23 cellular contexts compared by ENCODE assay signal in the genomic region with DNA sequence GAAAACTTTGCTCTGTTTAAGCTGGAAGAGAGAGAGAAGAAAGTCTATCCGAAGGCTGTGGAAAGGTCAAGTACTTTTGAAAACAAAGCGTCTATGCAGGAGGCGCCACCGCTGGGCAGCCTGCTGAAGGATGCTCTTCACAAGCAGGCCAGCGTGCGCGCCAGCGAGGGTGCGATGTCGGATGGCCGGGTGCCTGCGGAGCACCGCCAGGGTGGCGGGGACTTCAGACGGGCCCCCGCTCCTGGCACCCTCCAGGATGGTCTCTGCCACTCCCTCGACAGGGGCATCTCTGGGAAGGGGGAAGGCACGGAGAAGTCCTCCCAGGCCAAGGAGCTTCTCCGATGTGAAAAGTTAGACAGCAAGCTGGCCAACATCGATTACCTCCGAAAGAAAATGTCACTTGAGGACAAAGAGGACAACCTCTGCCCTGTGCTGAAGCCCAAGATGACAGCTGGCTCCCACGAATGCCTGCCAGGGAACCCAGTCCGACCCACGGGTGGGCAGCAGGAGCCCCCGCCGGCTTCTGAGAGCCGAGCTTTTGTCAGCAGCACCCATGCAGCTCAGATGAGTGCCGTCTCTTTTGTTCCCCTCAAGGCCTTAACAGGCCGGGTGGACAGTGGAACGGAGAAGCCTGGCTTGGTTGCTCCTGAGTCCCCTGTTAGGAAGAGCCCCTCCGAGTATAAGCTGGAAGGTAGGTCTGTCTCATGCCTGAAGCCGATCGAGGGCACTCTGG. TPM values are rescaled to one million over a fixed set of nuclear protein-coding genes. Genes with fewer than 3 reads are reported as not detected.
DNase-seq lines count a peak whose midpoint lies in the region; ATAC-seq, FAIRE-seq and TF ChIP-seq lines count a peak whose summit lies in the region.
"Had no signal": no experiment of that assay in that cellular context is flagged by ENCODE, and none has a peak within 500 bp of the region (broad histone marks: within the 10 kb centered on the region; RNA-seq: fewer than 3 reads in every experiment).

No MANE protein-coding gene starts in this region.

- H3K36me3 ChIP-seq in H7 (replicated peaks; ENCODE audit: control insufficient read depth, insufficient read depth, low read length) = no peaks in the 10 kb centered on the region
- H3K36me3 ChIP-seq: colonic mucosa had no signal

- H3K36me3 Mint-ChIP-seq in activated T-cell treated with anti-CD3 and anti-CD28 coated beads, Interleukin-2, amount 50 U/mL, for 72 hours (ENCODE audit: insufficient read depth in 2 of 2) = peaks cover 4 to 19% of the 10 kb centered on the region in 2 donors
- peaks cover 17% of the 10 kb centered on the region for H3K36me3 Mint-ChIP-seq in activated naive CD8-positive, alpha-beta T cell treated with anti-CD3 and anti-CD28 coated beads, Interleukin-2, amount 50 U/mL, for 24 hours (ENCODE audit: low read depth)
- H3K36me3 Mint-ChIP-seq in neural crest cell (ENCODE audit: low read depth) = no peaks in the 10 kb centered on the region

- no peak for FAIRE-seq in frontal cortex (lab: Jason Lieb, UNC)
- FAIRE-seq: astrocyte had no signal

- H3K27me3 ChIP-seq in H7 (ENCODE audit: control insufficient read depth, insufficient read depth, low read length) = no peaks in the 10 kb centered on the region
- H3K27me3 ChIP-seq: colonic mucosa, right lobe of liver, stomach, upper lobe of left lung had no signal

- no peaks in the 10 kb centered on the region for H3K9me3 Mint-ChIP-seq in activated T-cell treated with anti-CD3 and anti-CD28 coated beads, Interleukin-2, amount 50 U/mL, for 72 hours
- no peaks in the 10 kb centered on the region for H3K9me3 Mint-ChIP-seq in activated naive CD8-positive, alpha-beta T cell treated with anti-CD3 and anti-CD28 coated beads, Interleukin-2, amount 50 U/mL, for 24 hours
- H3K9me3 Mint-ChIP-seq in neural crest cell = no peaks in the 10 kb centered on the region

- DNase-seq in activated T-cell treated with anti-CD3 and anti-CD28 coated beads, Interleukin-2, amount 50 U/mL, for 72 hours = no peak
- no peak for DNase-seq in activated T-cell treated with anti-CD3 and anti-CD28 coated beads for 4 hours
- DNase-seq in H7 = peak; percentile 28
- no peak for DNase-seq in activated naive CD8-positive, alpha-beta T cell treated with anti-CD3 and anti-CD28 coated beads, Interleukin-2, amount 50 U/mL, for 24 hours
- DNase-seq in neural crest cell (ENCODE audit: low read depth, low spot score) = no peak
- no peak for DNase-seq in NCI-H2107 treated with DMSO at 0.1 percent for 48 hours (lab: John Stamatoyannopoulos, UW; ENCODE audit: unreplicated experiment)
- no peak for DNase-seq in HK-2 (ENCODE audit: unreplicated experiment)
- no peak for DNase-seq in frontal cortex (ENCODE audit: low spot score in 2 of 2)
- DNase-seq: colonic mucosa, DMS79, foreskin fibroblast, GOT3, midbrain, NCI-H1436, NCI-H2171, NCI-H69, occipital lobe, right lobe of liver, SHP77, stomach, T-helper 9 cell had no signal

- no peak for ATAC-seq in activated T-cell treated with anti-CD3 and anti-CD28 coated beads, Interleukin-2, amount 50 U/mL, for 72 hours (replicated peaks in 1 of 2)
- no peak for ATAC-seq in activated naive CD8-positive, alpha-beta T cell treated with anti-CD3 and anti-CD28 coated beads, Interleukin-2, amount 50 U/mL, for 24 hours
- ATAC-seq: right lobe of liver had no signal

- peak overlapping the region in 1 of 2 donors; percentile 85 for H3K4me3 Mint-ChIP-seq in activated T-cell treated with anti-CD3 and anti-CD28 coated beads, Interleukin-2, amount 50 U/mL, for 72 hours
- H3K4me3 Mint-ChIP-seq in activated naive CD8-positive, alpha-beta T cell treated with anti-CD3 and anti-CD28 coated beads, Interleukin-2, amount 50 U/mL, for 24 hours = peak overlapping the region; percentile 36
- H3K4me3 Mint-ChIP-seq in neural crest cell = no peak overlapping the region

- H3K27ac Mint-ChIP-seq in activated T-cell treated with anti-CD3 and anti-CD28 coated beads, Interleukin-2, amount 50 U/mL, for 72 hours = peak overlapping the region; percentile 68
- peak overlapping the region; percentile 53 for H3K27ac Mint-ChIP-seq in activated naive CD8-positive, alpha-beta T cell treated with anti-CD3 and anti-CD28 coated beads, Interleukin-2, amount 50 U/mL, for 24 hours
- H3K27ac Mint-ChIP-seq in neural crest cell (ENCODE audit: unreplicated experiment) = peak overlapping the region; percentile 35

- H3K4me3 ChIP-seq in H7 (ENCODE audit: insufficient read depth, low read depth, low read length) = no peak overlapping the region
- H3K4me3 ChIP-seq: colonic mucosa, right lobe of liver, stomach had no signal

- peaks cover 60% of the 10 kb centered on the region for H3K4me1 Mint-ChIP-seq in activated T-cell treated with anti-CD3 and anti-CD28 coated beads, Interleukin-2, amount 50 U/mL, for 72 hours (ENCODE audit: low read depth)
- peaks cover 77% of the 10 kb centered on the region for H3K4me1 Mint-ChIP-seq in activated naive CD8-positive, alpha-beta T cell treated with anti-CD3 and anti-CD28 coated beads, Interleukin-2, amount 50 U/mL, for 24 hours
- H3K4me1 Mint-ChIP-seq in neural crest cell = peaks cover 4% of the 10 kb centered on the region

- no peaks in the 10 kb centered on the region for H3K27me3 Mint-ChIP-seq in activated T-cell treated with anti-CD3 and anti-CD28 coated beads, Interleukin-2, amount 50 U/mL, for 72 hours (ENCODE audit: low read depth)
- no peaks in the 10 kb centered on the region for H3K27me3 Mint-ChIP-seq in activated naive CD8-positive, alpha-beta T cell treated with anti-CD3 and anti-CD28 coated beads, Interleukin-2, amount 50 U/mL, for 24 hours
- H3K27me3 Mint-ChIP-seq in neural crest cell (ENCODE audit: low read depth) = no peaks in the 10 kb centered on the region

- TF ChIP-seq CTCF in neural crest cell (conservative IDR thresholded peaks at IDR 0.05) = no peak

RNA-seq across cellular contexts. Expression of a gene that starts 32.6 kb away (rescaled TPM):
- total RNA-seq in activated T-cell treated with anti-CD3 and anti-CD28 coated beads, Interleukin-2, amount 50 U/mL, for 72 hours = under 1 TPM; 0.05 to 0.14 TPM
- total RNA-seq in H7 (2014; rRNA removed; shearing (Covaris generic)) = not detected in 2 replicates
- total RNA-seq in neural crest cell = not detected in 2 replicates
- total RNA-seq in frontal cortex = 0.41 TPM
- total RNA-seq: astrocyte had no signal
